16 cellular contexts compared by ENCODE assay signal in the genomic region with DNA sequence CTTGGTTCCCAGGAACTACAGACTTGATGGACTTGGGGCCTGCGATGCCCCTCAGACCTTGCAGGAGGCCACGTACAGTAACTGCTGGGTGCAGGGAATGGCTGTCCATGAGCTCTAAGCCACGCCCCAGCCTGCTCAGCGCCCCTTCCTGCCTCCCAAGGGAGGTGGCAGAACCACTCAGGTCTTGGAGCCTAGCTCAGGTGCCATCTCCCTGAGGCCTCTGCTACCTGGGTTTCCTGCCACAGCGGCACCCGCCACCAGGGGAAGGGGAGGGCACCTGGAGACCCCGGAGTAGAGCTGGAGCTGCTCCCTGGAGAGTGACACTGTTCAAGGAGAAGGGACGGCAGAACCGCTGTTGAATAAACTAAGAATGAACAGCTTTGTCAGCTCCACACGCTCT.
DNase-seq lines count a peak whose midpoint lies in the region; ATAC-seq and TF ChIP-seq lines count a peak whose summit lies in the region.
"Had no signal": no experiment of that assay in that cellular context is flagged by ENCODE, and none has a peak within 500 bp of the region (broad histone marks: within the 10 kb centered on the region; RNA-seq: fewer than 3 reads in every experiment).

No MANE protein-coding gene starts in this region.

- no peaks in the 10 kb centered on the region for H3K9me3 Mint-ChIP-seq in central memory CD8-positive, alpha-beta T cell
- no peaks in the 10 kb centered on the region for H3K9me3 Mint-ChIP-seq in stimulated activated memory B cell treated with anti-CD40 and anti-IgM and Interleukin-4, amounts not matched to agents 10 μg/mL and 1 μg/mL and 100 μg/mL, for 72 hours
- H3K9me3 Mint-ChIP-seq: CD8-positive, alpha-beta T cell; IgD-negative memory B cell had no signal

- H3K27ac ChIP-seq in BLaER1 treated with 17β-estradiol and CSF1 and Interleukin-3, amounts not matched to agents 10 nM and 100 nM: peak overlapping the region in 7 of 11 experiments; percentile 16 to 63 (median 44); a peak in 11 of 22 replicates
- H3K27ac ChIP-seq in HEK293 (ENCODE audit: extremely low read depth, low read depth, low read length) (no peak overlapping the region), left lung (no peak overlapping the region)

- H3K9me3 ChIP-seq in BLaER1 treated with 17β-estradiol and CSF1 and Interleukin-3, amounts not matched to agents 10 nM and 100 nM (replicated peaks in 1 of 11): no peaks in the 10 kb centered on the region
- H3K9me3 ChIP-seq in HEK293 (ENCODE audit: control insufficient read depth, insufficient read depth, low read depth, low read length): no peaks in the 10 kb centered on the region
- H3K9me3 ChIP-seq in left lung: no peaks in the 10 kb centered on the region

- DNase-seq in central memory CD8-positive, alpha-beta T cell (ENCODE audit: low spot score in 2 of 2): no peak
- DNase-seq in SHP77 (lab: John Stamatoyannopoulos, UW) (no peak), left lung (no peak), GOT3 (lab: John Stamatoyannopoulos, UW) (no peak)
- DNase-seq: CD8-positive, alpha-beta T cell; COR-L47; DMS153; DMS79 treated with DMSO at 0.1 percent for 48 hours; EL had no signal

- peak overlapping the region in 2 of 10 experiments; percentile 17 to 21; a peak in 2 of 20 replicates for H3K4me3 ChIP-seq in BLaER1 treated with 17β-estradiol and CSF1 and Interleukin-3, amounts not matched to agents 10 nM and 100 nM
- no peak overlapping the region for H3K4me3 ChIP-seq in HEK293 (ENCODE audit: low read depth, low read length)
- no peak overlapping the region for H3K4me3 ChIP-seq in left lung

- POLR2A ChIA-PET in HEK293 (lab: Yijun Ruan, JAX): no interaction called here

- peaks cover 73 to 100% (median 100%) of the 10 kb centered on the region in 11 experiments for H4K20me1 ChIP-seq in BLaER1 treated with 17β-estradiol and CSF1 and Interleukin-3, amounts not matched to agents 10 nM and 100 nM

- no peak for TF ChIP-seq CTCF in HEK293 (tag by site-specific recombination; IDR thresholded peaks at IDR 0.05)
- no peak for TF ChIP-seq CTCF in left lung (IDR thresholded peaks at IDR 0.05)

- no peak for ATAC-seq in central memory CD8-positive, alpha-beta T cell (replicated peaks; ENCODE audit: extremely low read depth, poor library complexity, severe bottlenecking)
- no peak for ATAC-seq in stimulated activated memory B cell treated with anti-CD40 and anti-IgM and Interleukin-4, amounts not matched to agents 10 μg/mL and 1 μg/mL and 100 μg/mL, for 72 hours
- ATAC-seq in left lung: no peak
- ATAC-seq: CD8-positive, alpha-beta T cell; HCT116 had no signal

- H3K4me3 Mint-ChIP-seq in central memory CD8-positive, alpha-beta T cell: no peak overlapping the region
- no peak overlapping the region for H3K4me3 Mint-ChIP-seq in stimulated activated memory B cell treated with anti-CD40 and anti-IgM and Interleukin-4, amounts not matched to agents 10 μg/mL and 1 μg/mL and 100 μg/mL, for 72 hours
- H3K4me3 Mint-ChIP-seq: B cell; CD14-positive monocyte; CD8-positive, alpha-beta T cell had no signal

- no peaks in the 10 kb centered on the region for H3K27me3 Mint-ChIP-seq in central memory CD8-positive, alpha-beta T cell
- H3K27me3 Mint-ChIP-seq in stimulated activated memory B cell treated with anti-CD40 and anti-IgM and Interleukin-4, amounts not matched to agents 10 μg/mL and 1 μg/mL and 100 μg/mL, for 72 hours: no peaks in the 10 kb centered on the region
- H3K27me3 Mint-ChIP-seq: B cell, IgD-negative memory B cell had no signal

- peaks cover 14 to 97% (median 63%) of the 10 kb centered on the region in 11 experiments for H3K36me3 ChIP-seq in BLaER1 treated with 17β-estradiol and CSF1 and Interleukin-3, amounts not matched to agents 10 nM and 100 nM
- H3K36me3 ChIP-seq in HEK293 (ENCODE audit: control insufficient read depth in 2 of 2, insufficient read depth in 1 of 2, low read length in 2 of 2): peaks cover 0 to 76% of the 10 kb centered on the region in 2 experiments; a peak in 2 of 3 replicates
- H3K36me3 ChIP-seq in left lung: peaks cover 0 to 99% of the 10 kb centered on the region in 2 donors

- peaks cover 39% of the 10 kb centered on the region for H3K4me1 Mint-ChIP-seq in central memory CD8-positive, alpha-beta T cell
- H3K4me1 Mint-ChIP-seq in stimulated activated memory B cell treated with anti-CD40 and anti-IgM and Interleukin-4, amounts not matched to agents 10 μg/mL and 1 μg/mL and 100 μg/mL, for 72 hours: peaks cover 20% of the 10 kb centered on the region

- H3K27ac Mint-ChIP-seq in central memory CD8-positive, alpha-beta T cell (ENCODE audit: low read depth): peak overlapping the region; percentile 67
- peak overlapping the region; percentile 40 for H3K27ac Mint-ChIP-seq in stimulated activated memory B cell treated with anti-CD40 and anti-IgM and Interleukin-4, amounts not matched to agents 10 μg/mL and 1 μg/mL and 100 μg/mL, for 72 hours
- H3K27ac Mint-ChIP-seq: CD8-positive, alpha-beta T cell had no signal

- H3K4me2 ChIP-seq in BLaER1 treated with 17β-estradiol and CSF1 and Interleukin-3, amounts not matched to agents 10 nM and 100 nM: peak overlapping the region; percentile 74 to 99 (median 94); a peak in 21 of 22 replicates

- peaks cover 33% of the 10 kb centered on the region for H3K36me3 Mint-ChIP-seq in central memory CD8-positive, alpha-beta T cell (ENCODE audit: insufficient read depth)
- peaks cover 25% of the 10 kb centered on the region for H3K36me3 Mint-ChIP-seq in stimulated activated memory B cell treated with anti-CD40 and anti-IgM and Interleukin-4, amounts not matched to agents 10 μg/mL and 1 μg/mL and 100 μg/mL, for 72 hours
- H3K36me3 Mint-ChIP-seq: IgD-negative memory B cell had no signal

- peak overlapping the region in 8 of 11 experiments; percentile 2 to 60 (median 42); a peak in 12 of 22 replicates for H3K9ac ChIP-seq in BLaER1 treated with 17β-estradiol and CSF1 and Interleukin-3, amounts not matched to agents 10 nM and 100 nM

- intact Hi-C loops in left lung (cut with DNase I): no loop called here

- CTCF ChIA-PET in HEK293 (lab: Yijun Ruan, JAX): interaction anchor here (0.6 to 1.2 kb wide), 2 partner anchors 51 to 173 kb away, joined by 3 to 4 read pairs; no protein-coding TSS in a partner anchor

- H3K27me3 ChIP-seq in BLaER1 treated with 17β-estradiol and CSF1 and Interleukin-3, amounts not matched to agents 10 nM and 100 nM: no peaks in the 10 kb centered on the region
- H3K27me3 ChIP-seq in left lung: no peaks in the 10 kb centered on the region

- peaks cover 93 to 100% (median 100%) of the 10 kb centered on the region in 10 experiments for H3K4me1 ChIP-seq in BLaER1 treated with 17β-estradiol and CSF1 and Interleukin-3, amounts not matched to agents 10 nM and 100 nM
- no peaks in the 10 kb centered on the region for H3K4me1 ChIP-seq in HEK293 (ENCODE audit: control insufficient read depth, insufficient read depth, low read length)
- H3K4me1 ChIP-seq in left lung: peaks cover 0 to 8% of the 10 kb centered on the region in 2 donors

TF ChIP-seq in HEK293, 187 proteins besides CTCF, POLR2A, EP300 and RAD21:
- no peak for TF ChIP-seq ZNF112 (tag by site-specific recombination; IDR thresholded peaks at IDR 0.05)
- 0 out of 2 replicates have a peak, but pooled peaks have one; percentile 37 for TF ChIP-seq ZNF600 (tag by site-specific recombination; IDR thresholded peaks at IDR 0.05)

Comparison
In these comparisons a context has a peak if more than half of its experiments do, and no peak if none do; other contexts are left out.
1. H3K27ac ChIP-seq: peak in BLaER1 treated with 17β-estradiol and CSF1 and Interleukin-3, amounts not matched to agents 10 nM and 100 nM (7 of 11); none in HEK293 (single experiment) and left lung (0 of 2).